19 cellular contexts compared by ENCODE assay signal in genomic region chr16:53695070-53695469, GRCh38. TPM values are rescaled to one million over a fixed set of nuclear protein-coding genes. Genes with fewer than 3 reads are reported as not detected.
DNase-seq lines count a peak whose midpoint lies in the region; ATAC-seq and TF ChIP-seq lines count a peak whose summit lies in the region.
"Had no signal": no experiment of that assay in that cellular context is flagged by ENCODE, and none has a peak within 500 bp of the region (broad histone marks: within the 10 kb centered on the region; RNA-seq: fewer than 3 reads in every experiment).

No MANE protein-coding gene starts in this region.

- no peaks in the 10 kb centered on the region for H3K4me1 ChIP-seq in mesendoderm (ENCODE audit: control insufficient read depth, low read depth, low read length)
- H3K4me1 ChIP-seq: BE2C had no signal

- no peak overlapping the region for H2BK5ac ChIP-seq in mesendoderm (ENCODE audit: low read length)

- no peak overlapping the region for H4K8ac ChIP-seq in mesendoderm (ENCODE audit: low read depth, low read length)

- TF ChIP-seq CTCF in kidney epithelial cell (IDR thresholded peaks at IDR 0.05; ENCODE audit: insufficient read depth, low read length, poor library complexity, severe bottlenecking) = no peak
- no peak for TF ChIP-seq CTCF in glutamatergic neuron (IDR thresholded peaks at IDR 0.05; ENCODE audit: partially characterized antibody, unreplicated experiment)

- no peak overlapping the region for H3K23ac ChIP-seq in mesendoderm (ENCODE audit: low read length)

- H3K27me3 ChIP-seq in kidney epithelial cell (ENCODE audit: control insufficient read depth, insufficient read depth, low read length) (no peaks in the 10 kb centered on the region), mesendoderm (ENCODE audit: insufficient read depth, low read length, poor library complexity) (no peaks in the 10 kb centered on the region)
- H3K27me3 ChIP-seq: BE2C had no signal

- DNase-seq in AG08396 (ENCODE audit: low spot score) (peak; percentile 73), HCEC 1CT (peak; percentile 84), astrocyte of the hippocampus (ENCODE audit: low read depth, low spot score) (peak; percentile 87), kidney epithelial cell (ENCODE audit: low read depth) (peak; percentile 45), NOMO-1 treated with DMSO at 0.1 percent for 48 hours (lab: John Stamatoyannopoulos, UW; ENCODE audit: unreplicated experiment) (no peak), mesendoderm (no peak), glutamatergic neuron (no peak)
- DNase-seq: activated CD4-positive, alpha-beta T cell treated with anti-CD3 and anti-CD28 coated beads, Interleukin-2, amount 50 U/mL, for 48 hours; BE2C; immature natural killer cell; midbrain; NCI-H146; occipital lobe; small intestine; stimulated activated naive CD4-positive, alpha-beta T cell treated with Interleukin-2 at 50 U/mL for 16 hours had no signal

- no peak overlapping the region for H3K27ac Mint-ChIP-seq in glutamatergic neuron (ENCODE audit: unreplicated experiment)
- H3K27ac Mint-ChIP-seq: brain, immature natural killer cell had no signal

- H3K4me3 ChIP-seq in kidney epithelial cell (ENCODE audit: low read depth, low read length) (no peak overlapping the region), mesendoderm (ENCODE audit: low read length) (no peak overlapping the region)

- no peak overlapping the region for H4K5ac ChIP-seq in mesendoderm (ENCODE audit: low read length)

- peaks cover 5% of the 10 kb centered on the region for H3K9me3 Mint-ChIP-seq in glutamatergic neuron (ENCODE audit: unreplicated experiment)
- H3K9me3 Mint-ChIP-seq: immature natural killer cell had no signal

- H3K4me1 Mint-ChIP-seq in glutamatergic neuron (ENCODE audit: low read depth, unreplicated experiment) = peaks cover 5% of the 10 kb centered on the region
- H3K4me1 Mint-ChIP-seq: brain, immature natural killer cell had no signal

- peaks cover 7% of the 10 kb centered on the region for H3K27me3 Mint-ChIP-seq in glutamatergic neuron (ENCODE audit: unreplicated experiment)
- H3K27me3 Mint-ChIP-seq: brain had no signal

- no peak overlapping the region for H3K9ac ChIP-seq in mesendoderm (ENCODE audit: low read length)
- H3K9ac ChIP-seq: KMS-11 had no signal

- no CpG with 5 or more reads among the region's 1 CpG for WGBS in mesendoderm (ENCODE audit: extremely low coverage, insufficient coverage, low lambda C conversion rate)

- H3K36me3 Mint-ChIP-seq in glutamatergic neuron (ENCODE audit: unreplicated experiment) = peaks cover 6% of the 10 kb centered on the region

- H3K4me3 Mint-ChIP-seq in glutamatergic neuron (ENCODE audit: unreplicated experiment) = no peak overlapping the region
- H3K4me3 Mint-ChIP-seq: brain, immature natural killer cell had no signal

- H3K36me3 ChIP-seq in kidney epithelial cell (ENCODE audit: control insufficient read depth, insufficient read depth, low read length) = no peaks in the 10 kb centered on the region
- H3K36me3 ChIP-seq in mesendoderm (ENCODE audit: control insufficient read depth, insufficient read depth, low read length) = no peaks in the 10 kb centered on the region

- no peak overlapping the region for H3K27ac ChIP-seq in mesendoderm (ENCODE audit: low read depth, low read length)
- H3K27ac ChIP-seq: KMS-11 had no signal

- H2AK5ac ChIP-seq in mesendoderm (ENCODE audit: low read length) = no peak overlapping the region

- no peak for ATAC-seq in GM21737 (IDR thresholded peaks at IDR 0.05; ENCODE audit: unreplicated experiment)
- ATAC-seq: HCT116 had no signal

- no peak overlapping the region for H3K18ac ChIP-seq in mesendoderm (ENCODE audit: low read length)

- H3K79me1 ChIP-seq in mesendoderm (ENCODE audit: low read length) = no peaks in the 10 kb centered on the region

- H3K4me2 ChIP-seq in mesendoderm (ENCODE audit: low read length) = no peak overlapping the region
- H3K4me2 ChIP-seq: KMS-11 had no signal

- H3K56ac ChIP-seq in mesendoderm (ENCODE audit: low read length) = no peak overlapping the region

- H2BK15ac ChIP-seq in mesendoderm (replicated peaks; ENCODE audit: low read depth) = no peak overlapping the region

- no peak overlapping the region for H2BK120ac ChIP-seq in mesendoderm (ENCODE audit: low read depth, low read length)

- no peaks in the 10 kb centered on the region for H3K79me2 ChIP-seq in mesendoderm (ENCODE audit: control insufficient read depth, insufficient read depth, low read length)

- no peak overlapping the region for H3K4ac ChIP-seq in mesendoderm (ENCODE audit: low read depth, low read length)

RNA-seq across cellular contexts. Expression of gene RPGRIP1L, which starts 8.6 kb away (rescaled TPM):
- total RNA-seq in kidney epithelial cell (7.7 and 15.3 TPM in 2 replicates), glutamatergic neuron (ENCODE audit: unreplicated experiment) (18.0 TPM)
- polyA plus RNA-seq in mesendoderm (2013, experiment 1 of 2) = 11.0 TPM
- polyA plus RNA-seq in mesendoderm (2013, experiment 2 of 2) = 9.4 TPM

RNA-seq across cellular contexts. Expression of gene FTO, which starts 8.9 kb away (rescaled TPM):
- total RNA-seq in kidney epithelial cell (64.9 and 66.9 TPM in 2 replicates), glutamatergic neuron (ENCODE audit: unreplicated experiment) (106 TPM)
- 31.4 TPM for polyA plus RNA-seq in mesendoderm (2013, experiment 1 of 2)
- 30.9 TPM for polyA plus RNA-seq in mesendoderm (2013, experiment 2 of 2)

Comparison
In these comparisons a context has a peak if more than half of its experiments do, and no peak if none do; other contexts are left out.
1. DNase-seq: peak in AG08396 (single experiment), HCEC 1CT (single experiment), astrocyte of the hippocampus (single experiment) and kidney epithelial cell (single experiment); none in NOMO-1 treated with DMSO at 0.1 percent for 48 hours (single experiment), mesendoderm (single experiment) and glutamatergic neuron (single experiment).